Comparison of ENCODE assay signal across 8 cellular contexts in the genomic region with DNA sequence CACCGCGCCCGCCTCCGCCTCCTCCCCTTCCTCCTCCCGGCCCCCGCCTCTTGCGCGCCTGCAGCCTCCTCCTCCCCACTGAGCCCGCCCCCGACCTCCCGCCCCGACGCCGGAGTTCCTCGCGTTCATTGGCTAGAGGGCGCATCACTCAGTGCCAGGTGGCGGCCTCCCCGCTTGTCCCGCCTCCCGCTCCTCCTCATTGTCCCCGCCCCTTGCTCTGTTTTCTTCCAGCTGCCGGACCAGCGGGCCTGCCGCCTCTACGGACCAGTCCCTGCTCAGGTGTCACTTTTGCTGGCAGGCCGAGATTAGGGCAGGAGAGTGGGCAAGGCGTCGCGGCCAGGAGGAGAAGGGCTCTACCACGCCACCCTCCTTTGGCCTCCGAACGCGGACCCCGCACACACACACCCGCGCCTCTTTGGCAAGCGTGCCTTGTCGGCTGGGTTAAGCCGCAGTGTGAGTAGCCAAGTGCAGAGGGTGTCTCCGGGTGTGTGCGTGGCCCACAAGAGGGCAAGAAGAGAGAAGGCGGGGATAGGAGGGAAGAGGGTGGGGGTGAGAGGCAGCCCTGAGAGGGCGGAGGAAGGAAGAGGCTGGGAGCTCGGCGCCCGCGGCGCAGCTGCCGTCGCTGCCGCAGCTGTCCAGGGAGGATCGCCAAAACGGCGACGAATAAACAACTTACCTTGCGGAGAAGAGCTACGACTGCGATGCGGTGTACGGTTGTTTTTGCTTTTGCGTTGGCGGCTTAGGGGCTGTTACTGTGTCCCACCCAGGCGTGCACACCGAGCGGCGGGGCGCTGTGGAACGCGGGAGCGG.
DNase-seq lines count a peak whose midpoint lies in the region; ATAC-seq and TF ChIP-seq lines count a peak whose summit lies in the region.

No MANE protein-coding gene starts in this region.

- peak; percentile 96 for DNase-seq in AG09319 (ENCODE audit: extremely low read depth, low read depth)
- DNase-seq in NCI-H345 (lab: John Stamatoyannopoulos, UW) = peak; percentile 93
- peak; percentile 97 for DNase-seq in activated CD4-positive, CD25-positive, alpha-beta regulatory T cell treated with anti-CD3 and anti-CD28 coated beads, Interleukin-2, amount 50 U/mL, for 16 hours (ENCODE audit: low read depth, low spot score)
- peak; percentile 97 for DNase-seq in central memory CD8-positive, alpha-beta T cell (ENCODE audit: low spot score in 2 of 2)
- peak; percentile 99 for DNase-seq in islet precursor cell
- peak; percentile 99 for DNase-seq in stimulated activated CD4-positive, alpha-beta T cell treated with anti-CD3 and anti-CD28 coated beads, Interleukin-12 subunit alpha, Interleukin-12 subunit beta, amount 100 ng/mL, for 4 hours

- H3K27me3 Mint-ChIP-seq in central memory CD8-positive, alpha-beta T cell = no peaks in the 10 kb centered on the region

- peak overlapping the region; percentile 94 for H3K27ac Mint-ChIP-seq in central memory CD8-positive, alpha-beta T cell (ENCODE audit: low read depth)

- H3K36me3 Mint-ChIP-seq in central memory CD8-positive, alpha-beta T cell (ENCODE audit: insufficient read depth) = peaks cover 16% of the 10 kb centered on the region

- no peaks in the 10 kb centered on the region for H3K9me3 Mint-ChIP-seq in central memory CD8-positive, alpha-beta T cell

- ATAC-seq in GM19035 (IDR thresholded peaks at IDR 0.05; ENCODE audit: unreplicated experiment) (peak; percentile 74), HG03342 (IDR thresholded peaks at IDR 0.05; ENCODE audit: unreplicated experiment) (peak; percentile 79)
- ATAC-seq in central memory CD8-positive, alpha-beta T cell (replicated peaks; ENCODE audit: extremely low read depth, poor library complexity, severe bottlenecking) = peak; percentile 80

- peak; percentile 11 for TF ChIP-seq CTCF in AG09319 (IDR thresholded peaks at IDR 0.05; ENCODE audit: low read depth, low read length)

- peak overlapping the region; percentile 95 for H3K4me3 Mint-ChIP-seq in central memory CD8-positive, alpha-beta T cell

- peaks cover 41% of the 10 kb centered on the region for H3K4me1 Mint-ChIP-seq in central memory CD8-positive, alpha-beta T cell

Comparison
In these comparisons a context has a peak if more than half of its experiments do, and no peak if none do; other contexts are left out.
1. Peak in every context shown above with its lines: DNase-seq and ATAC-seq.